Comparison of ENCODE assay signal across 8 cellular contexts in genomic region chr3:169218314-169218983, GRCh38.
DNase-seq lines count a peak whose midpoint lies in the region; ATAC-seq, FAIRE-seq and TF ChIP-seq lines count a peak whose summit lies in the region.

No MANE protein-coding gene starts in this region.

- no peaks in the 10 kb centered on the region for H3F3A ChIP-seq in OCI-LY1 (ENCODE audit: insufficient read depth, low read length)

- H3K27me3 ChIP-seq in OCI-LY1 (ENCODE audit: insufficient read depth, low read length) = no peaks in the 10 kb centered on the region
- no peaks in the 10 kb centered on the region for H3K27me3 ChIP-seq in fibroblast of lung (ENCODE audit: control insufficient read depth, insufficient read depth, low read length)
- no peaks in the 10 kb centered on the region for H3K27me3 ChIP-seq in pancreas

- FAIRE-seq in pancreas (lab: Jason Lieb, UNC) = no peak

- DNase-seq in NCI-H2227 (lab: John Stamatoyannopoulos, UW; ENCODE audit: unreplicated experiment) (peak; percentile 6), NCI-H2227 treated with DMSO at 0.1 percent for 48 hours (lab: John Stamatoyannopoulos, UW) (no peak), fibroblast of lung (ENCODE audit: low read depth in 2 of 2) (peak; percentile 72 to 75), pancreas (peak in 4 of 6 donors; percentile 19 to 53 (median 30))
- no peak for DNase-seq in stimulated activated CD4-positive, alpha-beta T cell treated with anti-CD3 and anti-CD28 coated beads, Interleukin-4, amount 100 ng/mL, for 24 hours

- H3K4me3 ChIP-seq in OCI-LY1 (ENCODE audit: low read depth, low read length, poor library complexity, severe bottlenecking) (no peak overlapping the region), fibroblast of lung (replicated peaks in 1 of 4; ENCODE audit: control extremely low read depth in 1 of 4, insufficient read depth in 1 of 4, low read depth in 3 of 4, low read length in 4 of 4) (no peak overlapping the region), pancreas (no peak overlapping the region)

- intact Hi-C loops in pancreas (cut with DNase I) = loop anchor here in 1 of 3 donors (10.0 kb wide), 1 partner anchor 446 kb away; the partner anchor contains the start of gene MECOM

- TF ChIP-seq CTCF in OCI-LY1 (IDR thresholded peaks at IDR 0.05; ENCODE audit: low read length) = peak; percentile 6; the same call in 1 of the 2 replicates
- peak; percentile 81 to 85 for TF ChIP-seq CTCF in fibroblast of lung (conservative IDR thresholded peaks at IDR 0.05 in 1 of 2, IDR thresholded peaks at IDR 0.05 in 1 of 2; ENCODE audit: low read depth in 1 of 2, low read length in 2 of 2)
- peak in 3 of 4 donors; percentile 12 to 37 (median 19) for TF ChIP-seq CTCF in pancreas (IDR thresholded peaks at IDR 0.05)

- H4K20me1 ChIP-seq in OCI-LY1 (ENCODE audit: insufficient read depth, low read length) (no peaks in the 10 kb centered on the region), fibroblast of lung (ENCODE audit: control insufficient read depth, extremely low read depth, insufficient read depth, low read length) (no peaks in the 10 kb centered on the region)

- ATAC-seq in pancreas = peak; percentile 74 to 96 (median 88)
- no peak for ATAC-seq in GM18868 (IDR thresholded peaks at IDR 0.05; ENCODE audit: unreplicated experiment)
- ATAC-seq in HG03196 (IDR thresholded peaks at IDR 0.05; ENCODE audit: unreplicated experiment) = no peak

- 72 to 74% methylated on average over 5 of the region's 5 CpGs for WGBS in pancreas, 2 donors

- no peaks in the 10 kb centered on the region for H3K9me2 ChIP-seq in OCI-LY1 (ENCODE audit: low read depth, low read length)

- H3K79me2 ChIP-seq in OCI-LY1 (ENCODE audit: insufficient read depth, low read length) = no peaks in the 10 kb centered on the region
- no peaks in the 10 kb centered on the region for H3K79me2 ChIP-seq in fibroblast of lung (ENCODE audit: control insufficient read depth, insufficient read depth, low read length)

- no peaks in the 10 kb centered on the region for H3K4me1 ChIP-seq in OCI-LY1 (ENCODE audit: insufficient read depth, low read length, severe bottlenecking)
- H3K4me1 ChIP-seq in fibroblast of lung (ENCODE audit: control insufficient read depth, extremely low read depth, insufficient read depth, low read length) = no peaks in the 10 kb centered on the region
- no peaks in the 10 kb centered on the region for H3K4me1 ChIP-seq in pancreas

- no peaks in the 10 kb centered on the region for H3K9me3 ChIP-seq in OCI-LY1 (ENCODE audit: low read length)
- H3K9me3 ChIP-seq in fibroblast of lung (ENCODE audit: control insufficient read depth, insufficient read depth, low read depth, low read length) = no peaks in the 10 kb centered on the region
- H3K9me3 ChIP-seq in pancreas = no peaks in the 10 kb centered on the region

- H3K9ac ChIP-seq in OCI-LY1 (ENCODE audit: low read length) (no peak overlapping the region), fibroblast of lung (ENCODE audit: insufficient read depth, low read length) (no peak overlapping the region)

- H3K27ac ChIP-seq in OCI-LY1 (ENCODE audit: low read depth, low read length, poor library complexity, severe bottlenecking) (no peak overlapping the region), fibroblast of lung (ENCODE audit: insufficient read depth, low read length) (no peak overlapping the region), pancreas (no peak overlapping the region)

- H2AFZ ChIP-seq in OCI-LY1 (ENCODE audit: low read length) = no peak overlapping the region
- no peak overlapping the region for H2AFZ ChIP-seq in fibroblast of lung (ENCODE audit: low read length)

- H3K36me3 ChIP-seq in OCI-LY1 (ENCODE audit: insufficient read depth, low read length) = no peaks in the 10 kb centered on the region
- no peaks in the 10 kb centered on the region for H3K36me3 ChIP-seq in fibroblast of lung (ENCODE audit: control insufficient read depth, insufficient read depth, low read length)
- no peaks in the 10 kb centered on the region for H3K36me3 ChIP-seq in pancreas

- H3K4me2 ChIP-seq in OCI-LY1 (ENCODE audit: low read length) = no peak overlapping the region
- no peak overlapping the region for H3K4me2 ChIP-seq in fibroblast of lung (ENCODE audit: extremely low read depth, insufficient read depth, low read length)

Comparison
In these comparisons a context has a peak if more than half of its experiments do, and no peak if none do; other contexts are left out.
1. DNase-seq: peak in NCI-H2227 (single experiment), fibroblast of lung (2 of 2) and pancreas (4 of 6); none in NCI-H2227 treated with DMSO at 0.1 percent for 48 hours (single experiment) and stimulated activated CD4-positive, alpha-beta T cell treated with anti-CD3 and anti-CD28 coated beads, Interleukin-4, amount 100 ng/mL, for 24 hours (single experiment).
2. CTCF ChIP-seq: peak in every context shown above with its lines; median percentile 83 in fibroblast of lung; 19 in pancreas; 6 in OCI-LY1.
3. ATAC-seq: peak in pancreas (4 of 4); none in GM18868 (single experiment) and HG03196 (single experiment).